2 cellular contexts compared by ENCODE assay signal in the genomic region with DNA sequence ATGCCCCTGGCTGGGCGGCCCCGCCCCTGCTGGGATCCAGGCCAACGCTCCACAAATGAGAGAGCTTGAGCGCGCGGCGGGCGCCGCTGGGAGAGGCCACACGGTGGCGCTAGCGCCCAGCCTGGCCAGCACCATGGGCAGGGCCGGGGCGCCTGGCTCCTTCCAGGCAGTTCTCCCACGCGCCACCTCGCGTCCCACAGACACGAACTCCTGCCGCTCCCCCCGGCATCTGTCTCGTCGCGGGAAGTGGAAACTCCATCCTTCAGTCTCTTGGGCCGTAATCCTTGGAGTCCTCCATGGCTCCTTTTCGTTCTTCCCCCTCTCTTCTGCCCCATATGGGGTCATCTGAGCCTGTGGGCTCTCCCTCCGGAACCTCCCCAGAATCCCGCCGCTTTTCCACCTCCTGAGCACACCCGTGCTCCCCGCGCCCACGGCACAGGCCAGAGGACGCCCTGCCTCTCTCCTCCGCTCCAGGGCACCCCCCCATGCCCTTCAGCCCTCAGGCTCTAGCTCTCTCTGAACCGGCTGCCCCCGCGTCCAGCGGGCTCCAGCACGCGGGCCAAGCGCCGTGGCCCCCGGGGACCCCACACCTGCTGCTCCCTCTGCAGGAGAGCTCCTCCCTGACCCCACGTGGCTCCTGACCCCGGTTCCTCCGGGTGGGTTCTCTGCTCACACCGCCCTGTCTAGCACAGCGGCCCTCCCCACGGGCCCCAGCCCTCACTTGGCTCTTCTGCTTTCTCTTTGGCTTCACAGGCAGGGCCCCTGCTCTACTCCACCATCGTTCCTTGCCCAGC.
A peak's percentile ranks its signal among the peaks of the same experiment; 100 is the strongest.
TF ChIP-seq lines count a peak whose summit lies in the region.

No MANE protein-coding gene starts in this region.

TF ChIP-seq in HEK293, 187 proteins besides CTCF, POLR2A, EP300 and RAD21 (continued from another document and continues in another):
- TF ChIP-seq, protein P1, sequence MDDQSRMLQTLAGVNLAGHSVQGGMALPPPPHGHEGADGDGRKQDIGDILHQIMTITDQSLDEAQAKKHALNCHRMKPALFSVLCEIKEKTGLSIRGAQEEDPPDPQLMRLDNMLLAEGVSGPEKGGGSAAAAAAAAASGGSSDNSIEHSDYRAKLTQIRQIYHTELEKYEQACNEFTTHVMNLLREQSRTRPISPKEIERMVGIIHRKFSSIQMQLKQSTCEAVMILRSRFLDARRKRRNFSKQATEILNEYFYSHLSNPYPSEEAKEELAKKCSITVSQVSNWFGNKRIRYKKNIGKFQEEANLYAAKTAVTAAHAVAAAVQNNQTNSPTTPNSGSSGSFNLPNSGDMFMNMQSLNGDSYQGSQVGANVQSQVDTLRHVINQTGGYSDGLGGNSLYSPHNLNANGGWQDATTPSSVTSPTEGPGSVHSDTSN (CRISPR knock-in tag; IDR thresholded peaks at IDR 0.05) = no peak; the same call in 1 of the 2 replicates
- TF ChIP-seq ZFP41 (tag by site-specific recombination; IDR thresholded peaks at IDR 0.05; ENCODE audit: borderline replicate concordance) = no peak
- TF ChIP-seq, protein P2, sequence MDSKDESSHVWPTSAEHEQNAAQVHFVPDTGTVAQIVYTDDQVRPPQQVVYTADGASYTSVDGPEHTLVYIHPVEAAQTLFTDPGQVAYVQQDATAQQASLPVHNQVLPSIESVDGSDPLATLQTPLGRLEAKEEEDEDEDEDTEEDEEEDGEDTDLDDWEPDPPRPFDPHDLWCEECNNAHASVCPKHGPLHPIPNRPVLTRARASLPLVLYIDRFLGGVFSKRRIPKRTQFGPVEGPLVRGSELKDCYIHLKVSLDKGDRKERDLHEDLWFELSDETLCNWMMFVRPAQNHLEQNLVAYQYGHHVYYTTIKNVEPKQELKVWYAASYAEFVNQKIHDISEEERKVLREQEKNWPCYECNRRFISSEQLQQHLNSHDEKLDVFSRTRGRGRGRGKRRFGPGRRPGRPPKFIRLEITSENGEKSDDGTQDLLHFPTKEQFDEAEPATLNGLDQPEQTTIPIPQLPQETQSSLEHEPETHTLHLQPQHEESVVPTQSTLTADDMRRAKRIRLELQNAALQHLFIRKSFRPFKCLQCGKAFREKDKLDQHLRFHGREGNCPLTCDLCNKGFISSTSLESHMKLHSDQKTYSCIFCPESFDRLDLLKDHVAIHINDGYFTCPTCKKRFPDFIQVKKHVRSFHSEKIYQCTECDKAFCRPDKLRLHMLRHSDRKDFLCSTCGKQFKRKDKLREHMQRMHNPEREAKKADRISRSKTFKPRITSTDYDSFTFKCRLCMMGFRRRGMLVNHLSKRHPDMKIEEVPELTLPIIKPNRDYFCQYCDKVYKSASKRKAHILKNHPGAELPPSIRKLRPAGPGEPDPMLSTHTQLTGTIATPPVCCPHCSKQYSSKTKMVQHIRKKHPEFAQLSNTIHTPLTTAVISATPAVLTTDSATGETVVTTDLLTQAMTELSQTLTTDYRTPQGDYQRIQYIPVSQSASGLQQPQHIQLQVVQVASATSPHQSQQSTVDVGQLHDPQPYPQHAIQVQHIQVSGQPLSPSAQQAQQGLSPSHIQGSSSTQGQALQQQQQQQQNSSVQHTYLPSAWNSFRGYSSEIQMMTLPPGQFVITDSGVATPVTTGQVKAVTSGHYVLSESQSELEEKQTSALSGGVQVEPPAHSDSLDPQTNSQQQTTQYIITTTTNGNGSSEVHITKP (tag by site-specific recombination; IDR thresholded peaks at IDR 0.05) = peak; percentile 99
- no peak for TF ChIP-seq ZFP3 (tag by site-specific recombination; IDR thresholded peaks at IDR 0.05; ENCODE audit: low read depth)
- TF ChIP-seq, protein P3, sequence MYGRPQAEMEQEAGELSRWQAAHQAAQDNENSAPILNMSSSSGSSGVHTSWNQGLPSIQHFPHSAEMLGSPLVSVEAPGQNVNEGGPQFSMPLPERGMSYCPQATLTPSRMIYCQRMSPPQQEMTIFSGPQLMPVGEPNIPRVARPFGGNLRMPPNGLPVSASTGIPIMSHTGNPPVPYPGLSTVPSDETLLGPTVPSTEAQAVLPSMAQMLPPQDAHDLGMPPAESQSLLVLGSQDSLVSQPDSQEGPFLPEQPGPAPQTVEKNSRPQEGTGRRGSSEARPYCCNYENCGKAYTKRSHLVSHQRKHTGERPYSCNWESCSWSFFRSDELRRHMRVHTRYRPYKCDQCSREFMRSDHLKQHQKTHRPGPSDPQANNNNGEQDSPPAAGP (tag by site-specific recombination; IDR thresholded peaks at IDR 0.05) = no peak
- no peak for TF ChIP-seq ZNF701 (tag by site-specific recombination; IDR thresholded peaks at IDR 0.05)
- 0 out of 2 replicates have a peak, but pooled peaks have one; percentile 21 for TF ChIP-seq SP3 (tag by site-specific recombination; IDR thresholded peaks at IDR 0.05)
- TF ChIP-seq ZBTB8A (tag by site-specific recombination; IDR thresholded peaks at IDR 0.05) = 0 out of 2 replicates have a peak, but pooled peaks have one; percentile 27
- no peak for TF ChIP-seq ZNF146 (tag by site-specific recombination; IDR thresholded peaks at IDR 0.05)
- no peak for TF ChIP-seq ZNF791 (tag by site-specific recombination; IDR thresholded peaks at IDR 0.05)
- TF ChIP-seq OSR2 (tag by site-specific recombination; IDR thresholded peaks at IDR 0.05) = no peak
- TF ChIP-seq ZNF777 (tag by site-specific recombination; IDR thresholded peaks at IDR 0.05; ENCODE audit: borderline replicate concordance) = no peak
- TF ChIP-seq ZNF10 (tag by site-specific recombination; IDR thresholded peaks at IDR 0.05) = no peak
- TF ChIP-seq, protein P4, sequence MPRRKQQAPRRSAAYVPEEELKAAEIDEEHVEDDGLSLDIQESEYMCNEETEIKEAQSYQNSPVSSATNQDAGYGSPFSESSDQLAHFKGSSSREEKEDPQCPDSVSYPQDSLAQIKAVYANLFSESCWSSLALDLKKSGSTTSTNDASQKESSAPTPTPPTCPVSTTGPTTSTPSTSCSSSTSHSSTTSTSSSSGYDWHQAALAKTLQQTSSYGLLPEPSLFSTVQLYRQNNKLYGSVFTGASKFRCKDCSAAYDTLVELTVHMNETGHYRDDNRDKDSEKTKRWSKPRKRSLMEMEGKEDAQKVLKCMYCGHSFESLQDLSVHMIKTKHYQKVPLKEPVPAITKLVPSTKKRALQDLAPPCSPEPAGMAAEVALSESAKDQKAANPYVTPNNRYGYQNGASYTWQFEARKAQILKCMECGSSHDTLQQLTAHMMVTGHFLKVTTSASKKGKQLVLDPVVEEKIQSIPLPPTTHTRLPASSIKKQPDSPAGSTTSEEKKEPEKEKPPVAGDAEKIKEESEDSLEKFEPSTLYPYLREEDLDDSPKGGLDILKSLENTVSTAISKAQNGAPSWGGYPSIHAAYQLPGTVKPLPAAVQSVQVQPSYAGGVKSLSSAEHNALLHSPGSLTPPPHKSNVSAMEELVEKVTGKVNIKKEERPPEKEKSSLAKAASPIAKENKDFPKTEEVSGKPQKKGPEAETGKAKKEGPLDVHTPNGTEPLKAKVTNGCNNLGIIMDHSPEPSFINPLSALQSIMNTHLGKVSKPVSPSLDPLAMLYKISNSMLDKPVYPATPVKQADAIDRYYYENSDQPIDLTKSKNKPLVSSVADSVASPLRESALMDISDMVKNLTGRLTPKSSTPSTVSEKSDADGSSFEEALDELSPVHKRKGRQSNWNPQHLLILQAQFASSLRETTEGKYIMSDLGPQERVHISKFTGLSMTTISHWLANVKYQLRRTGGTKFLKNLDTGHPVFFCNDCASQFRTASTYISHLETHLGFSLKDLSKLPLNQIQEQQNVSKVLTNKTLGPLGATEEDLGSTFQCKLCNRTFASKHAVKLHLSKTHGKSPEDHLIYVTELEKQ (tag by site-specific recombination; IDR thresholded peaks at IDR 0.05; ENCODE audit: borderline replicate concordance) = no peak
- no peak for TF ChIP-seq ZNF843 (tag by site-specific recombination; IDR thresholded peaks at IDR 0.05)
- no peak for TF ChIP-seq ZNF311 (tag by site-specific recombination; IDR thresholded peaks at IDR 0.05; ENCODE audit: borderline replicate concordance)

TF ChIP-seq in K562, 482 proteins besides CTCF, POLR2A, EP300 and RAD21 (continued from another document):
- TF ChIP-seq NONO (IDR thresholded peaks at IDR 0.05; ENCODE audit: low read depth in 2 of 2, low read length in 1 of 2) = peak in 1 of 2 experiments; percentile 73; a peak in 1 of 4 replicates
- TF ChIP-seq MYBL2 (IDR thresholded peaks at IDR 0.05; ENCODE audit: low read depth) = no peak
- TF ChIP-seq MYBL2 (CRISPR knock-in tag; IDR thresholded peaks at IDR 0.05; ENCODE audit: borderline replicate concordance) = no peak
